In the genomic region with DNA sequence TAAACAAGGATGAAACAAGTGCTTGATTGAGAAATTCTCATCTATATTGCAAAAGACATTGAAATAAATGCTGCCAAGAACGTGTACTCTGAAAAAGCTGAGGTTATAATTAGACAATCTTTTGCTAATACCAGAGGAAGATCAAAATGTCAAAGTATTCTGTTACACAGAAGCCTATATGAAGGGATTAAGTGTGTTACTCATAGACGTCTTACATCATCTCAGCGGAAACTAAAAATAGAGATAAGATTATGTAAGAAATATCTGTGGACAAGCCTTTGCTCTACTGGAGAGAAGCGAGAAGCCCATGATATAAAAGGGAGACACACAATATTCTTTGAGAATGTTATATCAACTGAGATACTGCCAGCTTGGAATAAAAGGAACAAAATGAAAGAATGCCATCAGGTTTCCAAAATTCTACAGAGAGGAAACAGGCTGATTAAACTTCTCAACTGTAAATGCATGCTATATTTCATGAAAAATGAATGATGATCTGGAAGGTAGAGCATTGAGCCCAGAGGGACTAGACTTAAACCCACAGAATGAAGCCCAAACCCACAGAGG, we compare ENCODE assay signal across 28 cellular contexts.
DNase-seq lines count a peak whose midpoint lies in the region; ATAC-seq and TF ChIP-seq lines count a peak whose summit lies in the region.
"Had no signal": no experiment of that assay in that cellular context is flagged by ENCODE, and none has a peak within 500 bp of the region (broad histone marks: within the 10 kb centered on the region; RNA-seq: fewer than 3 reads in every experiment).

No MANE protein-coding gene starts in this region.

- peaks cover 4% of the 10 kb centered on the region for H3K4me1 Mint-ChIP-seq in nephron progenitor cell
- H3K4me1 Mint-ChIP-seq: activated T-helper 17 cell treated with anti-CD3 and anti-CD28 coated beads, Interleukin-2, amount 50 U/mL, for 72 hours; central memory CD8-positive, alpha-beta T cell had no signal

- no peak overlapping the region for H3K4me3 Mint-ChIP-seq in nephron progenitor cell
- H3K4me3 Mint-ChIP-seq: activated naive CD8-positive, alpha-beta T cell; activated T-helper 17 cell treated with anti-CD3 and anti-CD28 coated beads, Interleukin-2, amount 50 U/mL, for 72 hours; central memory CD8-positive, alpha-beta T cell; type B pancreatic cell had no signal

- no peaks in the 10 kb centered on the region for H3K36me3 Mint-ChIP-seq in nephron progenitor cell (ENCODE audit: low read depth)
- H3K36me3 Mint-ChIP-seq: activated naive CD8-positive, alpha-beta T cell; type B pancreatic cell had no signal

- H3K27me3 Mint-ChIP-seq in nephron progenitor cell (ENCODE audit: low read depth, poor library complexity) = peaks cover 3% of the 10 kb centered on the region
- H3K27me3 Mint-ChIP-seq: activated naive CD8-positive, alpha-beta T cell; activated T-helper 17 cell treated with anti-CD3 and anti-CD28 coated beads, Interleukin-2, amount 50 U/mL, for 72 hours; central memory CD8-positive, alpha-beta T cell; type B pancreatic cell had no signal

- no peaks in the 10 kb centered on the region for H3K9me3 Mint-ChIP-seq in nephron progenitor cell
- H3K9me3 Mint-ChIP-seq: type B pancreatic cell had no signal

- ATAC-seq in RWPE2 (ENCODE audit: low read depth) (peak; percentile 67), GM18868 (IDR thresholded peaks at IDR 0.05; ENCODE audit: unreplicated experiment) (no peak)
- ATAC-seq: A549; activated T-helper 17 cell treated with anti-CD3 and anti-CD28 coated beads, Interleukin-2, amount 50 U/mL, for 72 hours; foreskin keratinocyte; heart right ventricle; Panc1; psoas muscle had no signal

- POLR2A ChIA-PET in A673 (lab: Charles Lee; ENCODE audit: low non-redundant PET) = no interaction called here

- H3K9ac ChIP-seq in colonic mucosa (ENCODE audit: low read depth in 2 of 2, low read length in 2 of 2) = no peak overlapping the region

- DNase-seq in A673 (ENCODE audit: low spot score) (peak; percentile 59), MV-4-11 (lab: John Stamatoyannopoulos, UW) (peak; percentile 98), RWPE2 (ENCODE audit: low spot score) (no peak), fibroblast of pulmonary artery (ENCODE audit: low read depth) (peak; percentile 23), iPS-NIHi7 (ENCODE audit: extremely low spot score) (no peak), nephron progenitor cell (no peak), colonic mucosa (no peak)
- DNase-seq: activated CD8-positive, alpha-beta memory T cell treated with anti-CD3 and anti-CD28 coated beads, Interleukin-2, amount 50 U/mL, for 4 hours; BE2C; DMS153; heart right ventricle; NCI-H1092; NCI-H2029; NCI-H345; nucleus accumbens; psoas muscle had no signal

- H3K9me3 ChIP-seq in A673 (ENCODE audit: low read depth, low read length, poor library complexity, severe bottlenecking) (no peaks in the 10 kb centered on the region), RWPE2 (ENCODE audit: severe bottlenecking) (no peaks in the 10 kb centered on the region), colonic mucosa (no peaks in the 10 kb centered on the region)
- H3K9me3 ChIP-seq: A549, ascending aorta, BE2C had no signal

- H3K36me3 ChIP-seq in A673 (ENCODE audit: insufficient read depth, low read length, poor library complexity, severe bottlenecking) (no peaks in the 10 kb centered on the region), RWPE2 (ENCODE audit: low read depth) (no peaks in the 10 kb centered on the region), colonic mucosa (no peaks in the 10 kb centered on the region)
- H3K36me3 ChIP-seq: ascending aorta, BE2C, heart right ventricle had no signal

- intact Hi-C loops in A673 (cut with micrococcal nuclease; ENCODE audit: unreplicated experiment) (no loop called here), colonic mucosa (cut with DNase I) (no loop called here)

- no peak overlapping the region for H3K27ac ChIP-seq in A673 (ENCODE audit: low read depth, low read length, poor library complexity, severe bottlenecking)
- H3K27ac ChIP-seq in RWPE2 (ENCODE audit: poor library complexity, severe bottlenecking) = no peak overlapping the region
- no peak overlapping the region for H3K27ac ChIP-seq in colonic mucosa
- H3K27ac ChIP-seq: A549, ascending aorta, epithelial cell of prostate, foreskin keratinocyte, heart right ventricle, psoas muscle, SK-N-MC, skin epidermis had no signal

- H3K4me1 ChIP-seq in A673 (ENCODE audit: insufficient read depth, low read length, poor library complexity, severe bottlenecking) (peaks cover 4% of the 10 kb centered on the region), RWPE2 (ENCODE audit: insufficient read depth, poor library complexity, severe bottlenecking) (no peaks in the 10 kb centered on the region), colonic mucosa (no peaks in the 10 kb centered on the region)
- H3K4me1 ChIP-seq: A549, ascending aorta, BE2C, foreskin keratinocyte, heart right ventricle, psoas muscle had no signal

- H3K4me3 ChIP-seq in A673 (ENCODE audit: low read depth, low read length, poor library complexity, severe bottlenecking) = no peak overlapping the region
- no peak overlapping the region for H3K4me3 ChIP-seq in RWPE2 (ENCODE audit: severe bottlenecking)
- H3K4me3 ChIP-seq in fibroblast of pulmonary artery (replicated peaks; ENCODE audit: low read depth, low read length) = no peak overlapping the region
- no peak overlapping the region for H3K4me3 ChIP-seq in colonic mucosa
- H3K4me3 ChIP-seq: A549, ascending aorta, heart right ventricle, psoas muscle, SK-N-MC, skin epidermis had no signal

- TF ChIP-seq CTCF in A673 (conservative IDR thresholded peaks at IDR 0.05; ENCODE audit: low read depth, low read length) (no peak), RWPE2 (IDR thresholded peaks at IDR 0.05; ENCODE audit: poor library complexity, severe bottlenecking) (no peak), fibroblast of pulmonary artery (IDR thresholded peaks at IDR 0.05; ENCODE audit: low read length, missing control alignments) (no peak), nephron progenitor cell (IDR thresholded peaks at IDR 0.05) (no peak), colonic mucosa (IDR thresholded peaks at IDR 0.05) (no peak)

- H3K27ac Mint-ChIP-seq in nephron progenitor cell = no peak overlapping the region
- H3K27ac Mint-ChIP-seq: activated naive CD8-positive, alpha-beta T cell; activated T-helper 17 cell treated with anti-CD3 and anti-CD28 coated beads, Interleukin-2, amount 50 U/mL, for 72 hours; type B pancreatic cell had no signal

- H3K27me3 ChIP-seq in A673 (replicated peaks; ENCODE audit: insufficient read depth, low read depth, low read length, poor library complexity) (no peaks in the 10 kb centered on the region), RWPE2 (ENCODE audit: insufficient read depth, poor library complexity, severe bottlenecking) (no peaks in the 10 kb centered on the region), colonic mucosa (no peaks in the 10 kb centered on the region)
- H3K27me3 ChIP-seq: ascending aorta, BE2C, foreskin keratinocyte, heart right ventricle had no signal

- BruUV-seq in A673 (replicated peaks; lab: Mats Ljungman, UMichigan) = no TSS peak

- CTCF ChIA-PET in A673 (lab: Charles Lee) = no interaction called here

Comparison
In these comparisons a context has a peak if more than half of its experiments do, and no peak if none do; other contexts are left out.
1. DNase-seq: peak in A673 (single experiment), MV-4-11 (single experiment) and fibroblast of pulmonary artery (single experiment); none in RWPE2 (single experiment), iPS-NIHi7 (single experiment), nephron progenitor cell (single experiment) and colonic mucosa (single experiment).